ENCODE assay signal across 11 cellular contexts in the genomic region with DNA sequence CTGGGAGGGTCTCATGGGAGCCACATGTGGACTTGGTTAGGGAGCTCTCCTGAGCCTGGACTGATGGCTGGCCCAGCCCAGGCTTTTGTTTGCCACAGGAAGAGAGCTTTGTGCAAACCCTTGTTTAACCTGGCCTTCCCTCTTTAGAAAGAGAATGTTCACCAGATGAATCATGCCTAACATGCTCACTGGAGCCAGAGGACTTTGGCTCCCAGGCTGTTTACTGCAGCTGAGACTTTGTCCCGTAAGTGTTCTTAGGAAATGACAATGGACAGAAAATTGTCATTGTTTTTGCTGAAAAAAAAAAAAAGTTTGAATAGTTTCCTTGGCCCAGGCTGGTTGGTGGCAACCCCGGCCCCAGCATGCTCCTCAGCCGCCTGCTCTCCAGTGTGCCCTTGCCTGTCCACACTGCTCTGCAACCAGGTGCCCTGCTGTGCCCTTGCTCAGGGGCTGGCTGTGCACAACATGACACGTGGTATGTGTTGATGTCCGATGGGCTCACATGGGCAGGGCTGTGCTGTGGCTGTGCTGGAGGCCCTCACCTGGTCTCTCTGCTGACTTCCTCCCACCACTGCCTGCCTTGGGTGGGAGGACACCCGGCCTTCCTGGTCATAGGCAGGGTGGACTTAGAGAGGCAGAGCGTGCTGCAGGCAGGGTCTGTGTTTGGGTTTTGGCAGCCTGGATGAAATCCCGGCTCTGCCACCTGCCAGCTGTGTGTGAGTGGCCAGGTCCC.
DNase-seq lines count a peak whose midpoint lies in the region; ATAC-seq and TF ChIP-seq lines count a peak whose summit lies in the region.
"Had no signal": no experiment of that assay in that cellular context is flagged by ENCODE, and none has a peak within 500 bp of the region (broad histone marks: within the 10 kb centered on the region; RNA-seq: fewer than 3 reads in every experiment).

No MANE protein-coding gene starts in this region.

- H3K27ac ChIP-seq in SJSA1 = peak overlapping the region; percentile 77
- no peak overlapping the region for H3K27ac ChIP-seq in RWPE1
- H3K27ac ChIP-seq in tibial nerve = peak overlapping the region in 2 of 4 donors; percentile 61 to 66
- H3K27ac ChIP-seq: KMS-11 had no signal

- peaks cover 50% of the 10 kb centered on the region for H3K4me1 ChIP-seq in SJSA1 (replicated peaks)
- H3K4me1 ChIP-seq in tibial nerve = peaks cover 0 to 8% (median 3%) of the 10 kb centered on the region in 4 donors

- no peak for TF ChIP-seq CTCF in fibroblast of pulmonary artery (IDR thresholded peaks at IDR 0.05; ENCODE audit: low read length, missing control alignments)
- TF ChIP-seq CTCF in nephron (IDR thresholded peaks at IDR 0.05; ENCODE audit: unreplicated experiment in 3 of 3) = no peak
- TF ChIP-seq CTCF in RWPE1 (conservative IDR thresholded peaks at IDR 0.05; ENCODE audit: low read depth) = no peak
- TF ChIP-seq CTCF in tibial nerve (IDR thresholded peaks at IDR 0.05) = no peak

- no peak for TF ChIP-seq POLR2A in tibial nerve (IDR thresholded peaks at IDR 0.05)

- H3K36me3 Mint-ChIP-seq in nephron (ENCODE audit: low read depth) = no peaks in the 10 kb centered on the region

- H3K4me3 ChIP-seq in SJSA1 = no peak overlapping the region
- no peak overlapping the region for H3K4me3 ChIP-seq in fibroblast of pulmonary artery (replicated peaks; ENCODE audit: low read depth, low read length)
- no peak overlapping the region for H3K4me3 ChIP-seq in tibial nerve

- H3K27me3 ChIP-seq in SJSA1 (replicated peaks) (no peaks in the 10 kb centered on the region), tibial nerve (no peaks in the 10 kb centered on the region)

- peaks cover 11% of the 10 kb centered on the region for H3K27me3 Mint-ChIP-seq in nephron (ENCODE audit: low read depth)

- ATAC-seq in GM21381 (IDR thresholded peaks at IDR 0.05; ENCODE audit: unreplicated experiment) = no peak
- ATAC-seq in HG02885 (IDR thresholded peaks at IDR 0.05; ENCODE audit: poor library complexity, unreplicated experiment) = no peak

- H3K9me3 Mint-ChIP-seq in nephron = no peaks in the 10 kb centered on the region

- H3K27ac Mint-ChIP-seq in nephron = peak overlapping the region; percentile 31 to 59 (median 32)

- POLR2A ChIA-PET in RWPE1 (lab: Yijun Ruan, JAX; ENCODE audit: low non-redundant PET) = no interaction called here

- H3K36me3 ChIP-seq in SJSA1 (no peaks in the 10 kb centered on the region), tibial nerve (no peaks in the 10 kb centered on the region)

- CTCF ChIA-PET in RWPE1 (lab: Yijun Ruan, JAX) = no interaction called here

- H3K9me3 ChIP-seq in SJSA1 (replicated peaks) (no peaks in the 10 kb centered on the region), tibial nerve (no peaks in the 10 kb centered on the region)

- TF ChIP-seq EP300 in tibial nerve (IDR thresholded peaks at IDR 0.05) = peak in 1 of 2 donors; percentile 61

- peaks cover 62% of the 10 kb centered on the region for H3K4me1 Mint-ChIP-seq in nephron

- WGBS in tibial nerve, 2 donors = 73 to 79% methylated on average over 5 to 8 of the region's 8 CpGs

- peak; percentile 69 for DNase-seq in AG08396 (ENCODE audit: low spot score)
- DNase-seq in SJSA1 (ENCODE audit: low read depth in 1 of 2, low spot score in 2 of 2) = peak; percentile 69 to 81
- DNase-seq in fibroblast of pulmonary artery (ENCODE audit: low read depth) = peak; percentile 90
- no peak for DNase-seq in RWPE1 (ENCODE audit: low spot score)
- no peak for DNase-seq in tibial nerve (ENCODE audit: low spot score in 2 of 2)
- DNase-seq: activated CD4-positive, alpha-beta T cell treated with anti-CD3 and anti-CD28 coated beads, Interleukin-2, amount 50 U/mL, for 48 hours; C1 segment of cervical spinal cord had no signal

- no peak overlapping the region for H3K4me3 Mint-ChIP-seq in nephron

Comparison
In these comparisons a context has a peak if more than half of its experiments do, and no peak if none do; other contexts are left out.
1. DNase-seq: peak in AG08396 (single experiment), SJSA1 (2 of 2) and fibroblast of pulmonary artery (single experiment); none in RWPE1 (single experiment) and tibial nerve (0 of 2).